9 cellular contexts compared by ENCODE assay signal in genomic region chr4:39037491-39037825, GRCh38. TPM values are rescaled to one million over a fixed set of nuclear protein-coding genes. Genes with fewer than 3 reads are reported as not detected.
DNase-seq lines count a peak whose midpoint lies in the region; ATAC-seq and TF ChIP-seq lines count a peak whose summit lies in the region.
"Had no signal": no experiment of that assay in that cellular context is flagged by ENCODE, and none has a peak within 500 bp of the region (broad histone marks: within the 10 kb centered on the region; RNA-seq: fewer than 3 reads in every experiment).

No MANE protein-coding gene starts in this region.

- no peaks in the 10 kb centered on the region for H3K36me3 Mint-ChIP-seq in WTC11
- no peaks in the 10 kb centered on the region for H3K36me3 Mint-ChIP-seq in stimulated activated memory B cell treated with anti-CD40 and anti-IgM and Interleukin-4, amounts not matched to agents 10 μg/mL and 1 μg/mL and 100 μg/mL, for 72 hours
- no peaks in the 10 kb centered on the region for H3K36me3 Mint-ChIP-seq in activated CD8-positive, alpha-beta T cell treated with anti-CD3 and anti-CD28 coated beads for 36 hours (ENCODE audit: low read depth)

- peak overlapping the region; percentile 79; the same call in 1 of the 2 replicates for H3K27ac Mint-ChIP-seq in WTC11
- H3K27ac Mint-ChIP-seq in stimulated activated memory B cell treated with anti-CD40 and anti-IgM and Interleukin-4, amounts not matched to agents 10 μg/mL and 1 μg/mL and 100 μg/mL, for 72 hours: peak overlapping the region; percentile 93
- H3K27ac Mint-ChIP-seq in activated CD8-positive, alpha-beta T cell treated with anti-CD3 and anti-CD28 coated beads for 36 hours: no peak overlapping the region

- H3K27me3 Mint-ChIP-seq in WTC11 (ENCODE audit: low read depth): no peaks in the 10 kb centered on the region
- H3K27me3 Mint-ChIP-seq in stimulated activated memory B cell treated with anti-CD40 and anti-IgM and Interleukin-4, amounts not matched to agents 10 μg/mL and 1 μg/mL and 100 μg/mL, for 72 hours: no peaks in the 10 kb centered on the region
- H3K27me3 Mint-ChIP-seq in activated CD8-positive, alpha-beta T cell treated with anti-CD3 and anti-CD28 coated beads for 36 hours: no peaks in the 10 kb centered on the region

- no peak overlapping the region for H3K4me3 ChIP-seq in fibroblast of pulmonary artery (replicated peaks; ENCODE audit: low read depth, low read length)

- POLR2A ChIA-PET in WTC11 (lab: Charles Lee): no interaction called here
- POLR2A ChIA-PET in activated CD8-positive, alpha-beta T cell treated with anti-CD3 and anti-CD28 coated beads for 36 hours (lab: Charles Lee): no interaction called here

- no peak for TF ChIP-seq CTCF in WTC11 (IDR thresholded peaks at IDR 0.05)
- TF ChIP-seq CTCF in fibroblast of pulmonary artery (IDR thresholded peaks at IDR 0.05; ENCODE audit: low read length, missing control alignments): no peak
- TF ChIP-seq CTCF in activated CD8-positive, alpha-beta T cell treated with anti-CD3 and anti-CD28 coated beads for 36 hours (IDR thresholded peaks at IDR 0.05): no peak

- no peak overlapping the region for H3K4me3 Mint-ChIP-seq in WTC11
- H3K4me3 Mint-ChIP-seq in stimulated activated memory B cell treated with anti-CD40 and anti-IgM and Interleukin-4, amounts not matched to agents 10 μg/mL and 1 μg/mL and 100 μg/mL, for 72 hours: peak overlapping the region; percentile 28
- no peak overlapping the region for H3K4me3 Mint-ChIP-seq in activated CD8-positive, alpha-beta T cell treated with anti-CD3 and anti-CD28 coated beads for 36 hours

- no peaks in the 10 kb centered on the region for H3K9me3 Mint-ChIP-seq in WTC11
- H3K9me3 Mint-ChIP-seq in stimulated activated memory B cell treated with anti-CD40 and anti-IgM and Interleukin-4, amounts not matched to agents 10 μg/mL and 1 μg/mL and 100 μg/mL, for 72 hours: no peaks in the 10 kb centered on the region
- H3K9me3 Mint-ChIP-seq in activated CD8-positive, alpha-beta T cell treated with anti-CD3 and anti-CD28 coated beads for 36 hours: no peaks in the 10 kb centered on the region

- ATAC-seq in WTC11: peak; percentile 77
- ATAC-seq in stimulated activated memory B cell treated with anti-CD40 and anti-IgM and Interleukin-4, amounts not matched to agents 10 μg/mL and 1 μg/mL and 100 μg/mL, for 72 hours: peak; percentile 37
- no peak for ATAC-seq in activated CD8-positive, alpha-beta T cell treated with anti-CD3 and anti-CD28 coated beads for 36 hours

- intact Hi-C loops in activated CD8-positive, alpha-beta T cell treated with anti-CD3 and anti-CD28 coated beads for 36 hours (cut with micrococcal nuclease): loop anchor here (10.0 kb wide), 1 partner anchor 53 kb away; no protein-coding TSS in a partner anchor

- CTCF ChIA-PET in WTC11 (lab: Charles Lee): no interaction called here
- CTCF ChIA-PET in activated CD8-positive, alpha-beta T cell treated with anti-CD3 and anti-CD28 coated beads for 36 hours (lab: Charles Lee): no interaction called here

- peaks cover 12% of the 10 kb centered on the region for H3K4me1 Mint-ChIP-seq in WTC11
- H3K4me1 Mint-ChIP-seq in stimulated activated memory B cell treated with anti-CD40 and anti-IgM and Interleukin-4, amounts not matched to agents 10 μg/mL and 1 μg/mL and 100 μg/mL, for 72 hours: peaks cover 42% of the 10 kb centered on the region
- peaks cover 41% of the 10 kb centered on the region for H3K4me1 Mint-ChIP-seq in activated CD8-positive, alpha-beta T cell treated with anti-CD3 and anti-CD28 coated beads for 36 hours (ENCODE audit: low read depth)

- peak; percentile 20 for DNase-seq in HCEC 1CT
- no peak for DNase-seq in WTC11 (ENCODE audit: low spot score)
- DNase-seq in fibroblast of pulmonary artery (ENCODE audit: low read depth): peak; percentile 40
- DNase-seq in activated CD8-positive, alpha-beta T cell treated with anti-CD3 and anti-CD28 coated beads for 36 hours: no peak
- DNase-seq in nucleus accumbens (lab: John Stamatoyannopoulos, UW): no peak
- DNase-seq in DMS153 (lab: John Stamatoyannopoulos, UW): no peak
- no peak for DNase-seq in SHP77 (lab: John Stamatoyannopoulos, UW)
- DNase-seq: NCI-H1048 had no signal

TF ChIP-seq in WTC11, 78 proteins besides CTCF, POLR2A, EP300 and RAD21:
- no peak for TF ChIP-seq MYBL2 (CRISPR knock-in tag; IDR thresholded peaks at IDR 0.05)
- no peak for TF ChIP-seq ZNF219 (CRISPR knock-in tag; IDR thresholded peaks at IDR 0.05; ENCODE audit: borderline replicate concordance)
- TF ChIP-seq E2F5 (CRISPR knock-in tag; IDR thresholded peaks at IDR 0.05): no peak
- no peak for TF ChIP-seq ZNF396 (CRISPR knock-in tag; IDR thresholded peaks at IDR 0.05; ENCODE audit: borderline replicate concordance)
- no peak for TF ChIP-seq HMGA2 (CRISPR knock-in tag; IDR thresholded peaks at IDR 0.05)
- no peak for TF ChIP-seq ZNF671 (CRISPR knock-in tag; IDR thresholded peaks at IDR 0.05)
- TF ChIP-seq NR2C2 (CRISPR knock-in tag; IDR thresholded peaks at IDR 0.05): no peak
- no peak for TF ChIP-seq ATF3 (CRISPR knock-in tag; conservative IDR thresholded peaks at IDR 0.05)
- no peak for TF ChIP-seq ZNF281 (CRISPR knock-in tag; IDR thresholded peaks at IDR 0.05)
- no peak for TF ChIP-seq NFATC4 (CRISPR knock-in tag; IDR thresholded peaks at IDR 0.05)
- TF ChIP-seq MLX (CRISPR knock-in tag; IDR thresholded peaks at IDR 0.05): no peak
- no peak for TF ChIP-seq EMX1 (CRISPR knock-in tag; IDR thresholded peaks at IDR 0.05)

RNA-seq across cellular contexts. Expression of gene TMEM156, which starts 5.2 kb away (rescaled TPM):
- 0.24 TPM in 1 of 3 replicates, not detected in the others for total RNA-seq in WTC11 (2021)
- 10 to 100 TPM; 11.7 to 12.0 TPM for total RNA-seq in activated CD8-positive, alpha-beta T cell treated with anti-CD3 and anti-CD28 coated beads for 36 hours

RNA-seq across cellular contexts. Expression of gene KLHL5, which starts 24.6 kb away (rescaled TPM):
- total RNA-seq in WTC11 (2021): 18.9 to 21.9 TPM (median 21.1 TPM) in 3 replicates
- total RNA-seq in activated CD8-positive, alpha-beta T cell treated with anti-CD3 and anti-CD28 coated beads for 36 hours: 1 to 10 TPM; 6.6 to 6.8 TPM

Comparison
In these comparisons a context has a peak if more than half of its experiments do, and no peak if none do; other contexts are left out.
1. DNase-seq: peak in HCEC 1CT (single experiment) and fibroblast of pulmonary artery (single experiment); none in WTC11 (single experiment), activated CD8-positive, alpha-beta T cell treated with anti-CD3 and anti-CD28 coated beads for 36 hours (single experiment), nucleus accumbens (0 of 56), DMS153 (single experiment) and SHP77 (0 of 2).
2. RNA of gene TMEM156, which starts 5.2 kb away (total RNA-seq): 11.7 to 12.0 TPM in activated CD8-positive, alpha-beta T cell treated with anti-CD3 and anti-CD28 coated beads for 36 hours; 0.24 TPM in WTC11; every median in the first group is over 10 times any median in the second.